9 cellular contexts compared by ENCODE assay signal in genomic region chr3:128133273-128133883, GRCh38. TPM values are rescaled to one million over a fixed set of nuclear protein-coding genes. Genes with fewer than 3 reads are reported as not detected.
DNase-seq lines count a peak whose midpoint lies in the region; ATAC-seq, FAIRE-seq and TF ChIP-seq lines count a peak whose summit lies in the region.
"Had no signal": no experiment of that assay in that cellular context is flagged by ENCODE, and none has a peak within 500 bp of the region (broad histone marks: within the 10 kb centered on the region; RNA-seq: fewer than 3 reads in every experiment).

No MANE protein-coding gene starts in this region.

- FAIRE-seq in frontal cortex (lab: Jason Lieb, UNC), result no peak
- FAIRE-seq: TTC549 had no signal

- no peaks in the 10 kb centered on the region for H3K27me3 ChIP-seq in left lung

- no peak overlapping the region for H3K4me3 ChIP-seq in Jurkat, Clone E6-1 (ENCODE audit: low read length)
- no peak overlapping the region for H3K4me3 ChIP-seq in left lung

- H3K27ac ChIP-seq in left lung, result no peak overlapping the region

- peak; percentile 49 for TF ChIP-seq CTCF in left lung (IDR thresholded peaks at IDR 0.05)

- ATAC-seq in left lung (peak; percentile 77), GM21360 (IDR thresholded peaks at IDR 0.05; ENCODE audit: unreplicated experiment) (no peak)

- intact Hi-C loops in left lung (cut with DNase I), result no loop called here

- no peaks in the 10 kb centered on the region for H3K36me3 ChIP-seq in left lung

- no peaks in the 10 kb centered on the region for H3K4me1 ChIP-seq in left lung

- in situ Hi-C loops in SK-MEL-5 (cut with HindIII; ENCODE audit: low pct_unique_long_range_greater_than_20kb, low sequenced_read_pairs), result no loop called here

- DNase-seq in DMS114 treated with DMSO at 0.1 percent for 48 hours (lab: John Stamatoyannopoulos, UW; ENCODE audit: unreplicated experiment), result peak; percentile 24
- DNase-seq in Jurkat, Clone E6-1 (ENCODE audit: low read depth, low spot score), result peak; percentile 44
- peak; percentile 76 for DNase-seq in SK-MEL-5 (ENCODE audit: low read depth, low spot score)
- peak; percentile 36 for DNase-seq in brain pericyte (ENCODE audit: low read depth, low spot score)
- no peak for DNase-seq in left lung
- DNase-seq in frontal cortex (ENCODE audit: low spot score in 2 of 2), result no peak
- no peak for DNase-seq in NK-92 (lab: John Stamatoyannopoulos, UW; ENCODE audit: unreplicated experiment)

- no peaks in the 10 kb centered on the region for H3K9me3 ChIP-seq in left lung

RNA-seq across cellular contexts. Expression of gene RUVBL1, which starts 9.8 kb away (rescaled TPM):
- polyA plus RNA-seq in Jurkat, Clone E6-1 (2012; ENCODE audit: insufficient read depth, insufficient read length), result 90.6 TPM
- 151 and 161 TPM in 2 replicates for total RNA-seq in SK-MEL-5 (2014; rRNA removed; shearing (Covaris generic))
- polyA plus RNA-seq in SK-MEL-5 (2015; cell fraction: cytosol; rRNA removed), result 91.9 and 104 TPM in 2 replicates
- 34.2 and 56.5 TPM in 2 replicates for polyA plus RNA-seq in SK-MEL-5 (2015; cell fraction: nucleus; rRNA removed)
- total RNA-seq in left lung (10 to 100 TPM; 22.3 to 33.1 TPM), frontal cortex (61.1 TPM)

RNA-seq across cellular contexts. Expression of gene EEFSEC, which starts 19.9 kb away (rescaled TPM):
- polyA plus RNA-seq in Jurkat, Clone E6-1 (2012; ENCODE audit: insufficient read depth, insufficient read length), result 21.4 TPM
- 2.4 and 3.8 TPM in 2 replicates for total RNA-seq in SK-MEL-5 (2014; rRNA removed; shearing (Covaris generic))
- 19.5 and 22.6 TPM in 2 replicates for polyA plus RNA-seq in SK-MEL-5 (2015; cell fraction: cytosol; rRNA removed)
- 16.8 and 32.9 TPM in 2 replicates for polyA plus RNA-seq in SK-MEL-5 (2015; cell fraction: nucleus; rRNA removed)
- total RNA-seq in left lung (10 to 100 TPM; 11.5 to 13.4 TPM), frontal cortex (7.7 TPM)

Comparison
In these comparisons a context has a peak if more than half of its experiments do, and no peak if none do; other contexts are left out.
1. DNase-seq: peak in DMS114 treated with DMSO at 0.1 percent for 48 hours (single experiment), Jurkat, Clone E6-1 (single experiment), SK-MEL-5 (single experiment) and brain pericyte (single experiment); none in left lung (0 of 2), frontal cortex (0 of 2) and NK-92 (single experiment).